Comparison of ENCODE assay signal across 13 cellular contexts in the genomic region with DNA sequence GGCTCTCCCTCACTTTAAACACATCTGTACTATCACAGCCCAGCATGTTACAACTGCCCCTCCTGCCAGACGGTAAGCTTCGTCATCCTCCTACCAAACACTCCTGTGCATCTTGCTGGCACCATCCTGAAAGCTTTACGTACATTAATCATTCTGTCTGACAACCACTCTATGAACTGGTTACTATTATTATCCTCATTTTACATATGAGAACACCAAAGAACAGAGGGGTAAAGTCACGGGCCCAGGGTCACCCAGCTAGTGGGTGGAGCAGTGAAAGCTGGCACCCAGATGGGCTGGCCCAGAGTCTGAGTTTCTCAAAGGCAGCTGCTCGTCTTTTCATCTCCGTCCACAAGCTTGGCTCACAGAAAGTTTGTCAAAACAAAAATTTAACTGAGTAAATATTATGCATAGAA. TPM values are rescaled to one million over a fixed set of nuclear protein-coding genes. Genes with fewer than 3 reads are reported as not detected.
DNase-seq lines count a peak whose midpoint lies in the region; ATAC-seq, FAIRE-seq and TF ChIP-seq lines count a peak whose summit lies in the region.
"Had no signal": no experiment of that assay in that cellular context is flagged by ENCODE, and none has a peak within 500 bp of the region (broad histone marks: within the 10 kb centered on the region; RNA-seq: fewer than 3 reads in every experiment).

No MANE protein-coding gene starts in this region.

- DNase-seq in NCI-H2171 treated with DMSO at 0.1 percent for 48 hours (lab: John Stamatoyannopoulos, UW) (peak; percentile 78), NCI-H2171 (lab: John Stamatoyannopoulos, UW) (no peak), foreskin keratinocyte (peak; percentile 98 to 99), mesothelial cell of epicardium (ENCODE audit: low spot score in 2 of 2, unreplicated experiment in 2 of 2) (no peak), cortex of kidney (lab: John Stamatoyannopoulos, UW) (no peak), RCC 7860 (ENCODE audit: low spot score) (no peak)
- no peak for DNase-seq in activated CD8-positive, alpha-beta T cell treated with anti-CD3 and anti-CD28 coated beads, Interleukin-2, amount 10 ng/mL, durations not matched to agents 7 days and 5 days
- no peak for DNase-seq in stimulated activated naive B cell treated with anti-CD40 and anti-IgM and Interleukin-4, amounts not matched to agents 10 μg/mL and 1 μg/mL and 100 μg/mL, for 72 hours
- DNase-seq: KG1, NCI-H526 treated with DMSO at 0.1 percent for 48 hours had no signal

- H3K4me1 ChIP-seq in foreskin keratinocyte, result peaks cover 8% of the 10 kb centered on the region

- ATAC-seq in activated CD8-positive, alpha-beta T cell treated with anti-CD3 and anti-CD28 coated beads, Interleukin-2, amount 10 ng/mL, durations not matched to agents 7 days and 5 days, result no peak
- ATAC-seq in foreskin keratinocyte, result peak; percentile 91
- ATAC-seq in stimulated activated naive B cell treated with anti-CD40 and anti-IgM and Interleukin-4, amounts not matched to agents 10 μg/mL and 1 μg/mL and 100 μg/mL, for 72 hours (replicated peaks), result no peak

- CTCF ChIA-PET in activated CD8-positive, alpha-beta T cell treated with anti-CD3 and anti-CD28 coated beads, Interleukin-2, amount 10 ng/mL, durations not matched to agents 7 days and 5 days (lab: Charles Lee), result interaction anchor here (0.7 to 1.4 kb wide), 2 partner anchors 57 to 120 kb away, joined by 3 read pairs; no protein-coding TSS in a partner anchor

- no peaks in the 10 kb centered on the region for H3K27me3 Mint-ChIP-seq in activated CD8-positive, alpha-beta T cell treated with anti-CD3 and anti-CD28 coated beads, Interleukin-2, amount 10 ng/mL, durations not matched to agents 7 days and 5 days (ENCODE audit: low read depth)
- no peaks in the 10 kb centered on the region for H3K27me3 Mint-ChIP-seq in stimulated activated naive B cell treated with anti-CD40 and anti-IgM and Interleukin-4, amounts not matched to agents 10 μg/mL and 1 μg/mL and 100 μg/mL, for 72 hours
- no peaks in the 10 kb centered on the region for H3K27me3 Mint-ChIP-seq in mesothelial cell of epicardium (ENCODE audit: low read depth)
- H3K27me3 Mint-ChIP-seq: memory B cell had no signal

- H3K27ac Mint-ChIP-seq in activated CD8-positive, alpha-beta T cell treated with anti-CD3 and anti-CD28 coated beads, Interleukin-2, amount 10 ng/mL, durations not matched to agents 7 days and 5 days, result peak overlapping the region; percentile 13
- peak overlapping the region; percentile 78 for H3K27ac Mint-ChIP-seq in stimulated activated naive B cell treated with anti-CD40 and anti-IgM and Interleukin-4, amounts not matched to agents 10 μg/mL and 1 μg/mL and 100 μg/mL, for 72 hours
- H3K27ac Mint-ChIP-seq in mesothelial cell of epicardium, result no peak overlapping the region
- H3K27ac Mint-ChIP-seq: memory B cell had no signal

- H3K36me3 Mint-ChIP-seq in activated CD8-positive, alpha-beta T cell treated with anti-CD3 and anti-CD28 coated beads, Interleukin-2, amount 10 ng/mL, durations not matched to agents 7 days and 5 days (ENCODE audit: low read depth), result peaks cover 2% of the 10 kb centered on the region
- peaks cover 16 to 22% of the 10 kb centered on the region in 2 donors for H3K36me3 Mint-ChIP-seq in stimulated activated naive B cell treated with anti-CD40 and anti-IgM and Interleukin-4, amounts not matched to agents 10 μg/mL and 1 μg/mL and 100 μg/mL, for 72 hours
- peaks cover 5% of the 10 kb centered on the region for H3K36me3 Mint-ChIP-seq in mesothelial cell of epicardium

- FAIRE-seq in RCC 7860 (lab: Jason Lieb, UNC), result no peak
- FAIRE-seq: A204.1 had no signal

- TF ChIP-seq CTCF in foreskin keratinocyte (conservative IDR thresholded peaks at IDR 0.05) (peak; percentile 13), mesothelial cell of epicardium (IDR thresholded peaks at IDR 0.05; ENCODE audit: unreplicated experiment) (no peak)

- H3K27me3 ChIP-seq in foreskin keratinocyte, result no peaks in the 10 kb centered on the region
- H3K27me3 ChIP-seq: brain microvascular endothelial cell had no signal

- H3K4me1 Mint-ChIP-seq in activated CD8-positive, alpha-beta T cell treated with anti-CD3 and anti-CD28 coated beads, Interleukin-2, amount 10 ng/mL, durations not matched to agents 7 days and 5 days (ENCODE audit: low read depth), result peaks cover 42% of the 10 kb centered on the region
- peaks cover 30% of the 10 kb centered on the region in 2 donors for H3K4me1 Mint-ChIP-seq in stimulated activated naive B cell treated with anti-CD40 and anti-IgM and Interleukin-4, amounts not matched to agents 10 μg/mL and 1 μg/mL and 100 μg/mL, for 72 hours
- H3K4me1 Mint-ChIP-seq in mesothelial cell of epicardium, result peaks cover 5% of the 10 kb centered on the region

- H3K27ac ChIP-seq in foreskin keratinocyte, result peak overlapping the region; percentile 67
- H3K27ac ChIP-seq: brain microvascular endothelial cell had no signal

- no peaks in the 10 kb centered on the region for H3K9me3 Mint-ChIP-seq in activated CD8-positive, alpha-beta T cell treated with anti-CD3 and anti-CD28 coated beads, Interleukin-2, amount 10 ng/mL, durations not matched to agents 7 days and 5 days (ENCODE audit: insufficient read depth)
- H3K9me3 Mint-ChIP-seq in stimulated activated naive B cell treated with anti-CD40 and anti-IgM and Interleukin-4, amounts not matched to agents 10 μg/mL and 1 μg/mL and 100 μg/mL, for 72 hours, result no peaks in the 10 kb centered on the region
- H3K9me3 Mint-ChIP-seq in mesothelial cell of epicardium, result no peaks in the 10 kb centered on the region
- H3K9me3 Mint-ChIP-seq: memory B cell had no signal

- no peak overlapping the region for H3K4me3 Mint-ChIP-seq in activated CD8-positive, alpha-beta T cell treated with anti-CD3 and anti-CD28 coated beads, Interleukin-2, amount 10 ng/mL, durations not matched to agents 7 days and 5 days
- H3K4me3 Mint-ChIP-seq in stimulated activated naive B cell treated with anti-CD40 and anti-IgM and Interleukin-4, amounts not matched to agents 10 μg/mL and 1 μg/mL and 100 μg/mL, for 72 hours, result no peak overlapping the region
- H3K4me3 Mint-ChIP-seq in mesothelial cell of epicardium, result no peak overlapping the region
- H3K4me3 Mint-ChIP-seq: memory B cell had no signal

- POLR2A ChIA-PET in activated CD8-positive, alpha-beta T cell treated with anti-CD3 and anti-CD28 coated beads, Interleukin-2, amount 10 ng/mL, durations not matched to agents 7 days and 5 days (lab: Charles Lee), result no interaction called here

RNA-seq across cellular contexts. Expression of a gene that starts 9.6 kb away (rescaled TPM):
- 10 to 100 TPM; 39.8 to 43.1 TPM for total RNA-seq in activated CD8-positive, alpha-beta T cell treated with anti-CD3 and anti-CD28 coated beads, Interleukin-2, amount 10 ng/mL, durations not matched to agents 7 days and 5 days
- 3.4 and 4.6 TPM in 2 replicates for total RNA-seq in foreskin keratinocyte
- 2.4 and 2.5 TPM in 2 replicates for polyA plus RNA-seq in foreskin keratinocyte
- 88.2 to 91.9 TPM (median 88.6 TPM) in 3 replicates for total RNA-seq in mesothelial cell of epicardium

RNA-seq across cellular contexts. Expression of a gene that starts 29.8 kb away (rescaled TPM):
- 1 to 10 TPM; 6.8 to 9.1 TPM for total RNA-seq in activated CD8-positive, alpha-beta T cell treated with anti-CD3 and anti-CD28 coated beads, Interleukin-2, amount 10 ng/mL, durations not matched to agents 7 days and 5 days
- total RNA-seq in foreskin keratinocyte (21.1 and 23.8 TPM in 2 replicates), mesothelial cell of epicardium (33.4 to 35.3 TPM (median 34.1 TPM) in 3 replicates)
- polyA plus RNA-seq in foreskin keratinocyte, result 18.7 and 20.0 TPM in 2 replicates

Comparison
In these comparisons a context has a peak if more than half of its experiments do, and no peak if none do; other contexts are left out.
1. DNase-seq: peak in NCI-H2171 treated with DMSO at 0.1 percent for 48 hours (single experiment) and foreskin keratinocyte (2 of 2); none in NCI-H2171 (single experiment), activated CD8-positive, alpha-beta T cell treated with anti-CD3 and anti-CD28 coated beads, Interleukin-2, amount 10 ng/mL, durations not matched to agents 7 days and 5 days (single experiment), stimulated activated naive B cell treated with anti-CD40 and anti-IgM and Interleukin-4, amounts not matched to agents 10 μg/mL and 1 μg/mL and 100 μg/mL, for 72 hours (single experiment), mesothelial cell of epicardium (0 of 2), cortex of kidney (single experiment) and RCC 7860 (single experiment).